In the genomic region with DNA sequence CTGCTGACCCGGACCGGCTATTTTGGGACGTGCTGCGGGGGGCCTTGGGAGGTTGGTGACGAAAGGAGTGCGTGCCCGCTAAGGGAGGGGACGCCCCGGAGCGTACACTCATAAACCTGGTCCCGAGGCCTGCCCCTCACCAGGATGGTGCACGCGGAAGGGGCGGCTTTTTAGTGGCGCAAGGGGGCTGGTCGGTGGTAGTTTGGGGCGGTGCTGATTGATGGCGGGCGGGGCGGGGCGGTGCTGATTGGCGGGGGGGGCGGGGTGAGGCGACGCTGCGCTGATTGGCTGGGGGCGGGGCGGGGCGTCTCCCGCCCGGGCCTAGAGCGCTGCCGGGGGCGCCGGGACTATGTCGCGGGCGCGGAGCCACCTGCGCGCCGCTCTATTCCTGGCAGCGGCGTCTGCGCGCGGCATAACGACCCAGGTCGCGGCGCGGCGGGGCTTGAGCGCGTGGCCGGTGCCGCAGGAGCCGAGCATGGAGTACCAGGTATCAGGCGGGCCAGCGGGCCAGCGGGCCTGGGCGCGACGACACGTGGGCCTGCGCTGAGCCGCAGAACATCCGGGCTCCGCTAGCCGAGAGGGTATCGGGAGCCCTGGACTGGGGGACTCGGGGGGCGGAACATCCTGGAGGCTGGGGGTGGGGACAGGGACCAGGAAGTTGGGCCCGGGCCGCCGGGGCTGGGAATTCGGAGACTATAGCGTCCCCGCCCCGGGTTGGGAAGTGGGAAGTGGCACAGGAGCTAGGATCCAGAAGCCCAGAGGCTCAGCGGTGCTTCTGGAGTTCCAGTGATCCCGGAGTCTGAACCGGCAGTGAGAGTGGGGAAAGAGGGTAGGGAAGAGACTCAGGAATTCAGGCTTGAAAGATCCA, we compare ENCODE assay signal across 8 cellular contexts. TPM values are rescaled to one million over a fixed set of nuclear protein-coding genes. Genes with fewer than 3 reads are reported as not detected.
DNase-seq lines count a peak whose midpoint lies in the region; ATAC-seq and TF ChIP-seq lines count a peak whose summit lies in the region.

TSS of gene FPGS (plus strand) at position 307 of the 868 bp plus-strand sequence. CDS start at position 350, 43 bp downstream.

- H3K36me3 ChIP-seq in GM23338 (ENCODE audit: insufficient read depth) (no peaks in the 10 kb centered on the region), SJCRH30 (no peaks in the 10 kb centered on the region), neural progenitor cell (no peaks in the 10 kb centered on the region)

- H3K4me1 Mint-ChIP-seq in GM23338 (peaks cover 9% of the 10 kb centered on the region), neural progenitor cell (peaks cover 12% of the 10 kb centered on the region)

- H3K27me3 Mint-ChIP-seq in GM23338 (ENCODE audit: insufficient read depth, low read depth, poor library complexity) = peaks cover 8% of the 10 kb centered on the region
- H3K27me3 Mint-ChIP-seq in neural progenitor cell (ENCODE audit: insufficient read depth, low read depth) = peaks cover 2% of the 10 kb centered on the region

- H3K27me3 ChIP-seq in GM23338 (ENCODE audit: insufficient read depth) (no peaks in the 10 kb centered on the region), SJCRH30 (no peaks in the 10 kb centered on the region), neural progenitor cell (no peaks in the 10 kb centered on the region)

- ATAC-seq in GM23338 = peak; percentile 89

- H3K9me3 Mint-ChIP-seq in GM23338 (no peaks in the 10 kb centered on the region), neural progenitor cell (no peaks in the 10 kb centered on the region)

- H3K4me3 Mint-ChIP-seq in GM23338 (peak within 1 kb of the TSS; percentile 97), neural progenitor cell (peak within 1 kb of the TSS; percentile 95)

- no peak for TF ChIP-seq CTCF in GM23338 (conservative IDR thresholded peaks at IDR 0.05; ENCODE audit: low read depth in 2 of 2)
- TF ChIP-seq CTCF in LNCaP clone FGC (IDR thresholded peaks at IDR 0.05; ENCODE audit: control insufficient read depth, extremely low read depth, insufficient read depth) = no peak
- no peak for TF ChIP-seq CTCF in foreskin fibroblast (IDR thresholded peaks at IDR 0.05; ENCODE audit: low read depth, low read length)
- no peak for TF ChIP-seq CTCF in neural progenitor cell (IDR thresholded peaks at IDR 0.05)

- H3K79me2 ChIP-seq in GM23338 (replicated peaks; ENCODE audit: insufficient read depth) (peaks cover 22% of the 10 kb centered on the region), neural progenitor cell (ENCODE audit: low read depth) (peaks cover 26% of the 10 kb centered on the region)

- H3K4me1 ChIP-seq in GM23338 (ENCODE audit: insufficient read depth) = peaks cover 12% of the 10 kb centered on the region
- H3K4me1 ChIP-seq in SJCRH30 = peaks cover 12% of the 10 kb centered on the region
- H3K4me1 ChIP-seq in neural progenitor cell = peaks cover 5% of the 10 kb centered on the region

- H4K20me1 ChIP-seq in GM23338 (replicated peaks; ENCODE audit: insufficient read depth) = peaks cover 9% of the 10 kb centered on the region
- H4K20me1 ChIP-seq in neural progenitor cell (ENCODE audit: low read depth) = peaks cover 28% of the 10 kb centered on the region

- H3K27ac Mint-ChIP-seq in GM23338 = peak within 1 kb of the TSS; percentile 98
- peak within 1 kb of the TSS; percentile 79 for H3K27ac Mint-ChIP-seq in neural progenitor cell

- no peaks in the 10 kb centered on the region for H3K9me2 ChIP-seq in GM23338 (ENCODE audit: insufficient read depth)

- peak; percentile 87 for DNase-seq in ELF-1 (ENCODE audit: low read depth, low spot score)
- DNase-seq in GM23338 (ENCODE audit: low spot score) = peak; percentile 94
- peak; percentile 64 for DNase-seq in LNCaP clone FGC (ENCODE audit: low read depth)
- peak; percentile 95 for DNase-seq in SJCRH30
- peak; percentile 81 for DNase-seq in activated gamma-delta T cell treated with Interleukin-2 at 50 U/mL for 16 hours
- peak; percentile 86 to 94 for DNase-seq in foreskin fibroblast
- DNase-seq in neural progenitor cell (ENCODE audit: low spot score) = peak; percentile 97
- peak; percentile 78 for DNase-seq in stromal cell of bone marrow (ENCODE audit: low read depth)

- H3K9ac ChIP-seq in neural progenitor cell = peak within 1 kb of the TSS; percentile 74

- H3K27ac ChIP-seq in GM23338 (ENCODE audit: low read depth) = peak within 1 kb of the TSS; percentile 84
- peak within 1 kb of the TSS; percentile 68 for H3K27ac ChIP-seq in SJCRH30
- H3K27ac ChIP-seq in neural progenitor cell = peak within 1 kb of the TSS; percentile 84

- H3K4me3 ChIP-seq in GM23338 (peak within 1 kb of the TSS; percentile 93), LNCaP clone FGC (ENCODE audit: low read depth, low read length) (peak within 1 kb of the TSS; percentile 73), SJCRH30 (peak within 1 kb of the TSS; percentile 89), foreskin fibroblast (ENCODE audit: low read depth in 1 of 2, low read length in 2 of 2) (peak within 1 kb of the TSS; percentile 75 to 77), neural progenitor cell (peak within 1 kb of the TSS; percentile 97)

- H3K36me3 Mint-ChIP-seq in GM23338 (ENCODE audit: low read depth) (peaks cover 18% of the 10 kb centered on the region), neural progenitor cell (peaks cover 2% of the 10 kb centered on the region)

- no peaks in the 10 kb centered on the region for H3K9me3 ChIP-seq in SJCRH30 (replicated peaks)
- no peaks in the 10 kb centered on the region for H3K9me3 ChIP-seq in neural progenitor cell (ENCODE audit: low read depth)

- H3F3A ChIP-seq in GM23338 (replicated peaks; ENCODE audit: low read depth) = peaks cover 21% of the 10 kb centered on the region
- peaks cover 16% of the 10 kb centered on the region for H3F3A ChIP-seq in neural progenitor cell (ENCODE audit: low read depth)

- H3K4me2 ChIP-seq in GM23338 (peak within 1 kb of the TSS; percentile 91), neural progenitor cell (peak within 1 kb of the TSS; percentile 90)

- H2AFZ ChIP-seq in GM23338 (peak within 1 kb of the TSS; percentile 87; the same call in 1 of the 2 replicates), neural progenitor cell (replicated peaks) (peak within 1 kb of the TSS; percentile 97)

TF ChIP-seq in GM23338, 12 proteins besides CTCF, POLR2A, EP300 and RAD21 (continues in another document):
- TF ChIP-seq ZNF114 (CRISPR knock-in tag; IDR thresholded peaks at IDR 0.05) (no peak), EZH2 (IDR thresholded peaks at IDR 0.05; ENCODE audit: low read depth, unreplicated experiment) (no peak), EZH2phosphoT487 (IDR thresholded peaks at IDR 0.05; ENCODE audit: unreplicated experiment) (no peak), ZNF331 (CRISPR knock-in tag; IDR thresholded peaks at IDR 0.05; ENCODE audit: low read depth) (no peak), POLR2AphosphoS5 (IDR thresholded peaks at IDR 0.05; ENCODE audit: low read depth) (peak; percentile 87), STAT1 (IDR thresholded peaks at IDR 0.05; ENCODE audit: unreplicated experiment) (no peak)
- TF ChIP-seq, protein P1, sequence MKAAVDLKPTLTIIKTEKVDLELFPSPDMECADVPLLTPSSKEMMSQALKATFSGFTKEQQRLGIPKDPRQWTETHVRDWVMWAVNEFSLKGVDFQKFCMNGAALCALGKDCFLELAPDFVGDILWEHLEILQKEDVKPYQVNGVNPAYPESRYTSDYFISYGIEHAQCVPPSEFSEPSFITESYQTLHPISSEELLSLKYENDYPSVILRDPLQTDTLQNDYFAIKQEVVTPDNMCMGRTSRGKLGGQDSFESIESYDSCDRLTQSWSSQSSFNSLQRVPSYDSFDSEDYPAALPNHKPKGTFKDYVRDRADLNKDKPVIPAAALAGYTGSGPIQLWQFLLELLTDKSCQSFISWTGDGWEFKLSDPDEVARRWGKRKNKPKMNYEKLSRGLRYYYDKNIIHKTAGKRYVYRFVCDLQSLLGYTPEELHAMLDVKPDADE (IDR thresholded peaks at IDR 0.05) = peak; percentile 21; the same call in 1 of the 2 replicates
- TF ChIP-seq, protein P2, sequence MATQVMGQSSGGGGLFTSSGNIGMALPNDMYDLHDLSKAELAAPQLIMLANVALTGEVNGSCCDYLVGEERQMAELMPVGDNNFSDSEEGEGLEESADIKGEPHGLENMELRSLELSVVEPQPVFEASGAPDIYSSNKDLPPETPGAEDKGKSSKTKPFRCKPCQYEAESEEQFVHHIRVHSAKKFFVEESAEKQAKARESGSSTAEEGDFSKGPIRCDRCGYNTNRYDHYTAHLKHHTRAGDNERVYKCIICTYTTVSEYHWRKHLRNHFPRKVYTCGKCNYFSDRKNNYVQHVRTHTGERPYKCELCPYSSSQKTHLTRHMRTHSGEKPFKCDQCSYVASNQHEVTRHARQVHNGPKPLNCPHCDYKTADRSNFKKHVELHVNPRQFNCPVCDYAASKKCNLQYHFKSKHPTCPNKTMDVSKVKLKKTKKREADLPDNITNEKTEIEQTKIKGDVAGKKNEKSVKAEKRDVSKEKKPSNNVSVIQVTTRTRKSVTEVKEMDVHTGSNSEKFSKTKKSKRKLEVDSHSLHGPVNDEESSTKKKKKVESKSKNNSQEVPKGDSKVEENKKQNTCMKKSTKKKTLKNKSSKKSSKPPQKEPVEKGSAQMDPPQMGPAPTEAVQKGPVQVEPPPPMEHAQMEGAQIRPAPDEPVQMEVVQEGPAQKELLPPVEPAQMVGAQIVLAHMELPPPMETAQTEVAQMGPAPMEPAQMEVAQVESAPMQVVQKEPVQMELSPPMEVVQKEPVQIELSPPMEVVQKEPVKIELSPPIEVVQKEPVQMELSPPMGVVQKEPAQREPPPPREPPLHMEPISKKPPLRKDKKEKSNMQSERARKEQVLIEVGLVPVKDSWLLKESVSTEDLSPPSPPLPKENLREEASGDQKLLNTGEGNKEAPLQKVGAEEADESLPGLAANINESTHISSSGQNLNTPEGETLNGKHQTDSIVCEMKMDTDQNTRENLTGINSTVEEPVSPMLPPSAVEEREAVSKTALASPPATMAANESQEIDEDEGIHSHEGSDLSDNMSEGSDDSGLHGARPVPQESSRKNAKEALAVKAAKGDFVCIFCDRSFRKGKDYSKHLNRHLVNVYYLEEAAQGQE (IDR thresholded peaks at IDR 0.05; ENCODE audit: unreplicated experiment) = no peak

RNA-seq across cellular contexts. Expression of gene FPGS, which starts in this region (rescaled TPM):
- 87.2 and 92.4 TPM in 2 replicates for total RNA-seq in GM23338 (2014; rRNA removed; shearing (Covaris generic))
- polyA plus RNA-seq in GM23338 (2016; fragmentation: Nextera tagmentation; extraction: Ambion mirVana) = 40.7 and 43.5 TPM in 2 replicates
- 32.0 and 39.4 TPM in 2 replicates for total RNA-seq in SJCRH30 (2014; rRNA removed; shearing (Covaris generic))
- 32.8 and 60.5 TPM in 2 replicates for total RNA-seq in neural progenitor cell (ENCODE audit: low replicate concordance)

Comparison
In these comparisons a context has a peak if more than half of its experiments do, and no peak if none do; other contexts are left out.
1. Peak in every context shown above with its lines: DNase-seq, ATAC-seq, H3K4me3 ChIP-seq and H3K27ac ChIP-seq.